8 cellular contexts compared by ENCODE assay signal in the genomic region with DNA sequence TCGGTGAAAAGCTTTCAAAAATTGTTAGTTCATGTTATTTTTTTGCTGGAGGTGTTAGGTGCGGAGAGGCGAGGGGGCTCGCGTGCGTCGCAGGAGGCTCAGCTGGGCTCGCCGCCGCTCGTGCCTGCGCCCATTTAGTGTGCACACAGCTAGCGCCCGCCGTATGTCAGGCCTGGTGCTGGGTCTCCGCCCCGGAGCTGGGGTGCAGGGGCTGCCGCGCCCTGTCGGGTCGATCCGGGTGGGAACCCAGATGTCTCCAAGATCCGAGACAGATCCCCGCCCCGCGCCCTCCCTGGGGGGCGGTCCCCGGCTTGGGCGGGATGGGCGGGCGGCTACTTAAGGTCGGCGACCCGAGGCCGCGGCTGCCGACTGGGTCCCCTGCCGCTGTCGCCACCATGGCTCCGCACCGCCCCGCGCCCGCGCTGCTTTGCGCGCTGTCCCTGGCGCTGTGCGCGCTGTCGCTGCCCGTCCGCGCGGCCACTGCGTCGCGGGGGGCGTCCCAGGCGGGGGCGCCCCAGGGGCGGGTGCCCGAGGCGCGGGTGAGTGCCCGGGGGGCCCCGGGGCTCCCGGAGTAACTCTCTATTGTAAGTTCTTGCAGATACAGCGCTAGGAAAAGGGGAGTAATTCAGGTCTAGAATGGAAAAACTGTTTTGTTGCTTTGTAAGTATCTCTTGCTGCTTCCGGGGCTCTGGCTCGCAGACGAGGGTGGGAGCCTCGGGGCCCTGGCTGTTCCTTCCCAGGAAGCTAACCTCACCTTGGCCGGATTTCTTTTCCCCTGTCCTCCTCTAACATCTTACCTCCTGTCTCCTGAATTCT. TPM values are rescaled to one million over a fixed set of nuclear protein-coding genes. Genes with fewer than 3 reads are reported as not detected.
DNase-seq lines count a peak whose midpoint lies in the region; ATAC-seq and TF ChIP-seq lines count a peak whose summit lies in the region.

No MANE protein-coding gene starts in this region.

- peaks cover 12 to 15% of the 10 kb centered on the region in 2 donors for H3K27me3 Mint-ChIP-seq in CD8-positive, alpha-beta memory T cell
- peaks cover 4% of the 10 kb centered on the region for H3K27me3 Mint-ChIP-seq in HFFc6 (ENCODE audit: insufficient read depth)
- H3K27me3 Mint-ChIP-seq in naive thymus-derived CD8-positive, alpha-beta T cell: peaks cover 5 to 14% (median 8%) of the 10 kb centered on the region in 5 donors

- POLR2A ChIA-PET in CD8-positive, alpha-beta memory T cell (lab: Charles Lee): no interaction called here
- POLR2A ChIA-PET in naive thymus-derived CD8-positive, alpha-beta T cell (lab: Charles Lee): no interaction called here

- no peaks in the 10 kb centered on the region for H3K9me3 Mint-ChIP-seq in CD8-positive, alpha-beta memory T cell
- no peaks in the 10 kb centered on the region for H3K9me3 Mint-ChIP-seq in HFFc6
- H3K9me3 Mint-ChIP-seq in naive thymus-derived CD8-positive, alpha-beta T cell: no peaks in the 10 kb centered on the region

- H3K27ac ChIP-seq in CD8-positive, alpha-beta memory T cell (ENCODE audit: low read depth, low read length): no peak overlapping the region

- H3K4me3 Mint-ChIP-seq in CD8-positive, alpha-beta memory T cell: peak overlapping the region; percentile 34 to 91 (median 80)
- peak overlapping the region; percentile 83 for H3K4me3 Mint-ChIP-seq in HFFc6
- peak overlapping the region; percentile 70 to 90 (median 82) for H3K4me3 Mint-ChIP-seq in naive thymus-derived CD8-positive, alpha-beta T cell

- H3K36me3 Mint-ChIP-seq in CD8-positive, alpha-beta memory T cell: peaks cover 0 to 7% (median 3%) of the 10 kb centered on the region in 3 donors
- peaks cover 17% of the 10 kb centered on the region for H3K36me3 Mint-ChIP-seq in HFFc6 (ENCODE audit: low read depth)
- H3K36me3 Mint-ChIP-seq in naive thymus-derived CD8-positive, alpha-beta T cell: peaks cover 0 to 4% (median 0%) of the 10 kb centered on the region in 3 donors

- no peaks in the 10 kb centered on the region for H3K27me3 ChIP-seq in CD8-positive, alpha-beta memory T cell (ENCODE audit: insufficient read depth, low read length, poor library complexity, severe bottlenecking)

- H3K4me1 Mint-ChIP-seq in CD8-positive, alpha-beta memory T cell: peaks cover 10 to 23% (median 20%) of the 10 kb centered on the region in 3 donors
- peaks cover 58% of the 10 kb centered on the region for H3K4me1 Mint-ChIP-seq in HFFc6 (ENCODE audit: low read depth)
- peaks cover 7 to 22% (median 20%) of the 10 kb centered on the region in 4 donors for H3K4me1 Mint-ChIP-seq in naive thymus-derived CD8-positive, alpha-beta T cell

- in situ Hi-C loops in G401 (cut with HindIII; ENCODE audit: low sequenced_read_pairs): no loop called here

- no peak overlapping the region for H3K4me3 ChIP-seq in CD8-positive, alpha-beta memory T cell (ENCODE audit: low read length)
- peak overlapping the region; percentile 60 for H3K4me3 ChIP-seq in fibroblast of the aortic adventitia (ENCODE audit: low read depth, low read length)

- CTCF ChIA-PET in CD8-positive, alpha-beta memory T cell (lab: Charles Lee): interaction anchor here (0.6 to 1.6 kb wide), 3 partner anchors 8 to 21 kb away, joined by 3 to 7 read pairs (median 3); no protein-coding TSS in a partner anchor

- DNase-seq in CD8-positive, alpha-beta memory T cell: peak in 1 of 5 donors; percentile 4
- DNase-seq in HFFc6: no peak
- DNase-seq in activated CD8-positive, alpha-beta memory T cell treated with anti-CD3 and anti-CD28 coated beads, Interleukin-2, amount 50 U/mL, for 4 hours: peak; percentile 22
- peak; percentile 35 for DNase-seq in fibroblast of the aortic adventitia (ENCODE audit: low read depth)
- peak in 3 of 10 donors; percentile 10 to 40 (median 19) for DNase-seq in naive thymus-derived CD8-positive, alpha-beta T cell
- no peak for DNase-seq in G401 (ENCODE audit: low spot score)

- peaks cover 8% of the 10 kb centered on the region for H3K4me1 ChIP-seq in CD8-positive, alpha-beta memory T cell (ENCODE audit: insufficient read depth, low read length)

- TF ChIP-seq CTCF in HFFc6 (IDR thresholded peaks at IDR 0.05): no peak
- no peak for TF ChIP-seq CTCF in fibroblast of the aortic adventitia (IDR thresholded peaks at IDR 0.05; ENCODE audit: insufficient read depth, low read length)

- no peaks in the 10 kb centered on the region for H3K36me3 ChIP-seq in CD8-positive, alpha-beta memory T cell (ENCODE audit: insufficient read depth, low read length)

- H3K27ac Mint-ChIP-seq in CD8-positive, alpha-beta memory T cell: peak overlapping the region in 3 of 8 donors; percentile 5 to 51 (median 43)
- peak overlapping the region; percentile 76 for H3K27ac Mint-ChIP-seq in HFFc6
- H3K27ac Mint-ChIP-seq in naive thymus-derived CD8-positive, alpha-beta T cell: peak overlapping the region in 6 of 10 donors; percentile 0 to 72 (median 58)

- H3K9me3 ChIP-seq in CD8-positive, alpha-beta memory T cell (ENCODE audit: low read length): no peaks in the 10 kb centered on the region

- ATAC-seq in naive thymus-derived CD8-positive, alpha-beta T cell: peak; percentile 76 to 84
- ATAC-seq in GM21528 (IDR thresholded peaks at IDR 0.05; ENCODE audit: low FRiP score, unreplicated experiment) (no peak), HG03469 (IDR thresholded peaks at IDR 0.05; ENCODE audit: unreplicated experiment) (no peak)

RNA-seq across cellular contexts. Expression of gene GSN, which starts 31.7 kb away (rescaled TPM):
- 1 to 10 TPM; 4.1 to 4.2 TPM for total RNA-seq in CD8-positive, alpha-beta memory T cell
- 6.3 TPM for polyA plus RNA-seq in CD8-positive, alpha-beta memory T cell
- total RNA-seq in HFFc6 (2021; fragmentation: NEBNext Ultra II Directional; extraction: Animal tissue kit (Norgen Biotek cat#: 25700)): 100 to 1,000 TPM; 288 to 394 (median 318) TPM
- 253 and 293 TPM in 2 replicates for total RNA-seq in fibroblast of the aortic adventitia (ENCODE audit: low replicate concordance)
- 1 to 10 TPM; 7.0 to 7.9 TPM for total RNA-seq in naive thymus-derived CD8-positive, alpha-beta T cell
- polyA plus RNA-seq in naive thymus-derived CD8-positive, alpha-beta T cell: 1 to 10 TPM; 2.0 to 3.3 (median 3.0) TPM
- 333 and 366 TPM in 2 replicates for total RNA-seq in G401 (2014; rRNA removed; shearing (Covaris generic))

Comparison
In these comparisons a context has a peak if more than half of its experiments do, and no peak if none do; other contexts are left out.
1. DNase-seq: peak in activated CD8-positive, alpha-beta memory T cell treated with anti-CD3 and anti-CD28 coated beads, Interleukin-2, amount 50 U/mL, for 4 hours (single experiment) and fibroblast of the aortic adventitia (single experiment); none in HFFc6 (single experiment) and G401 (single experiment).
2. ATAC-seq: peak in naive thymus-derived CD8-positive, alpha-beta T cell (2 of 2); none in GM21528 (single experiment) and HG03469 (single experiment).
3. RNA of gene GSN, which starts 31.7 kb away (total RNA-seq): 333 to 366 TPM in G401, 288 to 394 TPM in HFFc6 and 253 to 293 TPM in fibroblast of the aortic adventitia; 7.0 to 7.9 TPM in naive thymus-derived CD8-positive, alpha-beta T cell and 4.1 to 4.2 TPM in CD8-positive, alpha-beta memory T cell; every median in the first group is over 10 times any median in the second.
4. Peak in every context shown above with its lines, with median percentiles within 50 percentile points of each other: H3K4me3 Mint-ChIP-seq.